In the genomic region with DNA sequence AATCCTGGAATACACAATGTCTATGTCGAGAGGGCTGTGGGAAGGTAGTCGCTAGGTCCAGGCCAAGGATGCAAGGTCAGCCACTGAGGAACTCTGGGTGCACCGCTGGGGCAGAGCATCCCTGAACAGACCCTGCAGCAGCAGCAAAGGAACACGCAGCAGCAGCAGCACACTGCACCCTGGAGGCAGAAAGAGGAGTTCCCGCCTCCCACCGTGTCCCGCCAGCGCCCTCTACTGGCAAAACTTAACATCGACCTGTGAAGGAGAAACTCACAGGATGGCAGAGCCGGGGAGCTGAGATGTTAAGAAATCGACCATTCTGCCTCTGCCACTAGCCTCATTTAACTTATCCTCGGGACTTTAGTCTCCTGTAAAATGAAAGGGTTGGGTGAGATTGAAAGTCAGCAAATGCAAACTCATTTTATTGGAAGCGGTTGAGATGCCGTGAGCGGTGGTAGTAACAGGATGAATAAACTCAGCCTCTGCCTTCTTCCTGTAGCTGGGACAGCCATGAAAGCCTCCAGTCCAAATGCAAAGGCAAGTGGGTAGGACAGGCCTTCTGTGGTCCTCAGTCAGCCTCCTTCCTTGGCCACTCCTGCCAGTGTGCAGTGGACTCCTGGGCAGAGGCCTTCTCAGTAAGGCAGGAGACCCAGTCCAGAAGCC, we compare ENCODE assay signal across 9 cellular contexts. TPM values are rescaled to one million over a fixed set of nuclear protein-coding genes. Genes with fewer than 3 reads are reported as not detected.
DNase-seq lines count a peak whose midpoint lies in the region; ATAC-seq and TF ChIP-seq lines count a peak whose summit lies in the region.
"Had no signal": no experiment of that assay in that cellular context is flagged by ENCODE, and none has a peak within 500 bp of the region (broad histone marks: within the 10 kb centered on the region; RNA-seq: fewer than 3 reads in every experiment).

No MANE protein-coding gene starts in this region.

- H3K27me3 ChIP-seq in esophagus muscularis mucosa = no peaks in the 10 kb centered on the region
- H3K27me3 ChIP-seq in osteoblast (ENCODE audit: insufficient read depth, low read length) = peaks cover 4% of the 10 kb centered on the region

- H2AFZ ChIP-seq in osteoblast (ENCODE audit: low read length) = no peak overlapping the region

- H4K20me1 ChIP-seq in osteoblast (ENCODE audit: insufficient read depth, low read length) = no peaks in the 10 kb centered on the region

- 53% methylated on average over 11 of the region's 15 CpGs for WGBS in esophagus muscularis mucosa

- H3K27ac ChIP-seq in esophagus muscularis mucosa (replicated peaks in 1 of 4) (no peak overlapping the region), osteoblast (ENCODE audit: low read depth, low read length) (no peak overlapping the region)

- TF ChIP-seq CTCF in GM13976 (IDR thresholded peaks at IDR 0.05; ENCODE audit: borderline replicate concordance, control extremely low read depth, extremely low read depth, insufficient read depth, missing control alignments) (peak; percentile 98), WTC11 (IDR thresholded peaks at IDR 0.05) (peak; percentile 99), esophagus muscularis mucosa (IDR thresholded peaks at IDR 0.05) (peak; percentile 43 to 59 (median 43)), osteoblast (IDR thresholded peaks at IDR 0.05; ENCODE audit: extremely low read depth, low read depth, low read length) (peak; percentile 97)

- no peaks in the 10 kb centered on the region for H3K36me3 ChIP-seq in esophagus muscularis mucosa
- H3K36me3 ChIP-seq in osteoblast (ENCODE audit: insufficient read depth, low read length) = no peaks in the 10 kb centered on the region

- H3K4me3 ChIP-seq in esophagus muscularis mucosa (no peak overlapping the region), osteoblast (ENCODE audit: insufficient read depth, low read length) (no peak overlapping the region)

- POLR2A ChIA-PET in WTC11 (lab: Charles Lee) = no interaction called here

- H3K27ac Mint-ChIP-seq in WTC11 = no peak overlapping the region
- H3K27ac Mint-ChIP-seq: naive B cell had no signal

- H3K9me3 ChIP-seq in esophagus muscularis mucosa (peaks cover 0 to 20% (median 7%) of the 10 kb centered on the region in 4 donors), osteoblast (ENCODE audit: low read depth, low read length) (peaks cover 1% of the 10 kb centered on the region)

- H3K9me3 Mint-ChIP-seq in WTC11 = no peaks in the 10 kb centered on the region

- no peak overlapping the region for H3K4me2 ChIP-seq in osteoblast (ENCODE audit: insufficient read depth, low read length)

- H3K4me1 ChIP-seq in esophagus muscularis mucosa = peaks cover 1 to 16% (median 8%) of the 10 kb centered on the region in 4 donors
- no peaks in the 10 kb centered on the region for H3K4me1 ChIP-seq in osteoblast (ENCODE audit: insufficient read depth, low read length)

- ATAC-seq in HG02884 (IDR thresholded peaks at IDR 0.05; ENCODE audit: unreplicated experiment) (peak; percentile 68), WTC11 (peak; percentile 99)

- intact Hi-C loops in esophagus muscularis mucosa (cut with DNase I) = loop anchor here (5.0 kb wide), 1 partner anchor 55 kb away; no protein-coding TSS in a partner anchor

- no peaks in the 10 kb centered on the region for H3K36me3 Mint-ChIP-seq in WTC11

- H3K4me1 Mint-ChIP-seq in WTC11 = no peaks in the 10 kb centered on the region
- H3K4me1 Mint-ChIP-seq: naive B cell had no signal

- no peak overlapping the region for H3K4me3 Mint-ChIP-seq in WTC11
- H3K4me3 Mint-ChIP-seq: naive B cell had no signal

- CTCF ChIA-PET in WTC11 (lab: Charles Lee) = interaction anchor here (0.5 to 2.1 kb wide), 88 partner anchors 9 to 822 kb away, joined by 3 to 49 read pairs (median 5); a partner anchor contains a TSS

- DNase-seq in AG08395 (ENCODE audit: low spot score) = peak; percentile 71
- peak; percentile 87 for DNase-seq in GM13976 (ENCODE audit: low spot score)
- DNase-seq in NCI-H1930 (lab: John Stamatoyannopoulos, UW) = peak; percentile 13 to 43
- DNase-seq in WTC11 (ENCODE audit: low spot score) = peak; percentile 93
- no peak for DNase-seq in esophagus muscularis mucosa (ENCODE audit: extremely low spot score)
- peak; percentile 80 for DNase-seq in osteoblast (ENCODE audit: insufficient read length, low spot score, missing footprints)
- DNase-seq in cortex of kidney (lab: John Stamatoyannopoulos, UW) = no peak
- DNase-seq: naive B cell had no signal

- in situ Hi-C loops in GM13976 (cut with MboI; ENCODE audit: low sequenced_read_pairs, unreplicated experiment) = no loop called here

- no peaks in the 10 kb centered on the region for H3K79me2 ChIP-seq in osteoblast (ENCODE audit: insufficient read depth, low read length)

- TF ChIP-seq EP300 in esophagus muscularis mucosa (IDR thresholded peaks at IDR 0.05) = no peak

- no peak for TF ChIP-seq POLR2A in esophagus muscularis mucosa (IDR thresholded peaks at IDR 0.05; ENCODE audit: low read depth)

- no peaks in the 10 kb centered on the region for H3K27me3 Mint-ChIP-seq in WTC11 (ENCODE audit: low read depth)

TF ChIP-seq in WTC11, 78 proteins besides CTCF, POLR2A, EP300 and RAD21 (continues in another document):
- TF ChIP-seq, protein P1, sequence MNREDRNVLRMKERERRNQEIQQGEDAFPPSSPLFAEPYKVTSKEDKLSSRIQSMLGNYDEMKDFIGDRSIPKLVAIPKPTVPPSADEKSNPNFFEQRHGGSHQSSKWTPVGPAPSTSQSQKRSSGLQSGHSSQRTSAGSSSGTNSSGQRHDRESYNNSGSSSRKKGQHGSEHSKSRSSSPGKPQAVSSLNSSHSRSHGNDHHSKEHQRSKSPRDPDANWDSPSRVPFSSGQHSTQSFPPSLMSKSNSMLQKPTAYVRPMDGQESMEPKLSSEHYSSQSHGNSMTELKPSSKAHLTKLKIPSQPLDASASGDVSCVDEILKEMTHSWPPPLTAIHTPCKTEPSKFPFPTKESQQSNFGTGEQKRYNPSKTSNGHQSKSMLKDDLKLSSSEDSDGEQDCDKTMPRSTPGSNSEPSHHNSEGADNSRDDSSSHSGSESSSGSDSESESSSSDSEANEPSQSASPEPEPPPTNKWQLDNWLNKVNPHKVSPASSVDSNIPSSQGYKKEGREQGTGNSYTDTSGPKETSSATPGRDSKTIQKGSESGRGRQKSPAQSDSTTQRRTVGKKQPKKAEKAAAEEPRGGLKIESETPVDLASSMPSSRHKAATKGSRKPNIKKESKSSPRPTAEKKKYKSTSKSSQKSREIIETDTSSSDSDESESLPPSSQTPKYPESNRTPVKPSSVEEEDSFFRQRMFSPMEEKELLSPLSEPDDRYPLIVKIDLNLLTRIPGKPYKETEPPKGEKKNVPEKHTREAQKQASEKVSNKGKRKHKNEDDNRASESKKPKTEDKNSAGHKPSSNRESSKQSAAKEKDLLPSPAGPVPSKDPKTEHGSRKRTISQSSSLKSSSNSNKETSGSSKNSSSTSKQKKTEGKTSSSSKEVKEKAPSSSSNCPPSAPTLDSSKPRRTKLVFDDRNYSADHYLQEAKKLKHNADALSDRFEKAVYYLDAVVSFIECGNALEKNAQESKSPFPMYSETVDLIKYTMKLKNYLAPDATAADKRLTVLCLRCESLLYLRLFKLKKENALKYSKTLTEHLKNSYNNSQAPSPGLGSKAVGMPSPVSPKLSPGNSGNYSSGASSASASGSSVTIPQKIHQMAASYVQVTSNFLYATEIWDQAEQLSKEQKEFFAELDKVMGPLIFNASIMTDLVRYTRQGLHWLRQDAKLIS (CRISPR knock-in tag; IDR thresholded peaks at IDR 0.05; ENCODE audit: borderline replicate concordance) = no peak
- TF ChIP-seq OVOL2 (CRISPR knock-in tag; IDR thresholded peaks at IDR 0.05; ENCODE audit: borderline replicate concordance) (no peak), ELF4 (CRISPR knock-in tag; IDR thresholded peaks at IDR 0.05; ENCODE audit: low read depth) (no peak), ATF1 (CRISPR knock-in tag; IDR thresholded peaks at IDR 0.05) (no peak), CREM (CRISPR knock-in tag; IDR thresholded peaks at IDR 0.05) (0 out of 2 replicates have a peak, but pooled peaks have one; percentile 39)
- TF ChIP-seq, protein P2, sequence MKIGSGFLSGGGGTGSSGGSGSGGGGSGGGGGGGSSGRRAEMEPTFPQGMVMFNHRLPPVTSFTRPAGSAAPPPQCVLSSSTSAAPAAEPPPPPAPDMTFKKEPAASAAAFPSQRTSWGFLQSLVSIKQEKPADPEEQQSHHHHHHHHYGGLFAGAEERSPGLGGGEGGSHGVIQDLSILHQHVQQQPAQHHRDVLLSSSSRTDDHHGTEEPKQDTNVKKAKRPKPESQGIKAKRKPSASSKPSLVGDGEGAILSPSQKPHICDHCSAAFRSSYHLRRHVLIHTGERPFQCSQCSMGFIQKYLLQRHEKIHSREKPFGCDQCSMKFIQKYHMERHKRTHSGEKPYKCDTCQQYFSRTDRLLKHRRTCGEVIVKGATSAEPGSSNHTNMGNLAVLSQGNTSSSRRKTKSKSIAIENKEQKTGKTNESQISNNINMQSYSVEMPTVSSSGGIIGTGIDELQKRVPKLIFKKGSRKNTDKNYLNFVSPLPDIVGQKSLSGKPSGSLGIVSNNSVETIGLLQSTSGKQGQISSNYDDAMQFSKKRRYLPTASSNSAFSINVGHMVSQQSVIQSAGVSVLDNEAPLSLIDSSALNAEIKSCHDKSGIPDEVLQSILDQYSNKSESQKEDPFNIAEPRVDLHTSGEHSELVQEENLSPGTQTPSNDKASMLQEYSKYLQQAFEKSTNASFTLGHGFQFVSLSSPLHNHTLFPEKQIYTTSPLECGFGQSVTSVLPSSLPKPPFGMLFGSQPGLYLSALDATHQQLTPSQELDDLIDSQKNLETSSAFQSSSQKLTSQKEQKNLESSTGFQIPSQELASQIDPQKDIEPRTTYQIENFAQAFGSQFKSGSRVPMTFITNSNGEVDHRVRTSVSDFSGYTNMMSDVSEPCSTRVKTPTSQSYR (CRISPR knock-in tag; IDR thresholded peaks at IDR 0.05) = no peak
- TF ChIP-seq, protein P3, sequence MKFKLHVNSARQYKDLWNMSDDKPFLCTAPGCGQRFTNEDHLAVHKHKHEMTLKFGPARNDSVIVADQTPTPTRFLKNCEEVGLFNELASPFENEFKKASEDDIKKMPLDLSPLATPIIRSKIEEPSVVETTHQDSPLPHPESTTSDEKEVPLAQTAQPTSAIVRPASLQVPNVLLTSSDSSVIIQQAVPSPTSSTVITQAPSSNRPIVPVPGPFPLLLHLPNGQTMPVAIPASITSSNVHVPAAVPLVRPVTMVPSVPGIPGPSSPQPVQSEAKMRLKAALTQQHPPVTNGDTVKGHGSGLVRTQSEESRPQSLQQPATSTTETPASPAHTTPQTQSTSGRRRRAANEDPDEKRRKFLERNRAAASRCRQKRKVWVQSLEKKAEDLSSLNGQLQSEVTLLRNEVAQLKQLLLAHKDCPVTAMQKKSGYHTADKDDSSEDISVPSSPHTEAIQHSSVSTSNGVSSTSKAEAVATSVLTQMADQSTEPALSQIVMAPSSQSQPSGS (CRISPR knock-in tag; IDR thresholded peaks at IDR 0.05; ENCODE audit: borderline replicate concordance, low read depth) = no peak

RNA-seq across cellular contexts. Expression of a gene that starts 45.6 kb away (rescaled TPM):
- total RNA-seq in WTC11 (2021) (0.11 to 0.48 TPM (median 0.16 TPM) in 3 replicates), esophagus muscularis mucosa (under 1 TPM in 3 of 4 donors, not detected in 1; under 0.01 to 0.50 (median 0.29) TPM), osteoblast (not detected in 2 replicates)

Comparison
In these comparisons a context has a peak if more than half of its experiments do, and no peak if none do; other contexts are left out.
1. DNase-seq: peak in AG08395 (single experiment), GM13976 (single experiment), NCI-H1930 (2 of 2), WTC11 (single experiment) and osteoblast (single experiment); none in esophagus muscularis mucosa (single experiment) and cortex of kidney (single experiment).
2. CTCF ChIP-seq: peak in every context shown above with its lines; median percentile 99 in WTC11; 98 in GM13976; 97 in osteoblast; 43 in esophagus muscularis mucosa.